ENCODE assay signal across 21 cellular contexts in the genomic region with DNA sequence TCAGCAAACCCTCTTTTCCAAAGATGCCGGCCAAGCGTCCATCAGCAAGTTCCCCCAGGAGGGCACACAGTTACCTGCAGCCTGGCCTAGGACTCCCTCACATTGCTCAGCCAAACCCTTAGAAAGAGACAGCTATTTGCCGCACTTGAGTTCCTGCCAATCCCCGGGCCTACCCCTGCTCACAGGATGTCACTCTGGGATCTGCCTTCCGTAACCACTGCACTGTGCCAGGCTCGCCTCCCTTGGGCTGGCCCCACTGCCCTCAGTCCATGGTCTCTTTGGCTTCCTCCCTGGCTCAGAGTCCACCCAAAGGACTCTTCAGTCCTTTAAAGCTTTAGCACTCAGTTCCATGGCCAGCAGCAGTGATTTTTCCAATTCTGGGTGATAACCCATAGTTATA.
"Had no signal": no experiment of that assay in that cellular context is flagged by ENCODE, and none has a peak within 500 bp of the region (broad histone marks: within the 10 kb centered on the region; RNA-seq: fewer than 3 reads in every experiment).

No MANE protein-coding gene starts in this region.

- H3K79me2 ChIP-seq: parathyroid adenoma had no signal

- H3K4me1 ChIP-seq: parathyroid adenoma, tibial nerve, uterus had no signal

- H3K27ac ChIP-seq: parathyroid adenoma, thoracic aorta, tibial nerve, upper lobe of left lung, uterus had no signal

- H3K27me3 ChIP-seq: tibial nerve, upper lobe of left lung, uterus had no signal

- H3K4me1 Mint-ChIP-seq: immature natural killer cell; mesothelial cell of epicardium; naive B cell; stimulated activated effector memory CD8-positive, alpha-beta T cell treated with anti-CD3 and anti-CD28 coated beads, Interleukin-12 subunit alpha, Interleukin-12 subunit beta, amount 100 ng/mL, for 72 hours had no signal

- DNase-seq: cortex of kidney; effector CD4-positive, alpha-beta T cell; hypothalamus; immature natural killer cell; mesenchymal stem cell; mucosa of descending colon; naive B cell; stimulated activated CD4-positive, alpha-beta T cell treated with anti-CD3 and anti-CD28 coated beads, Interleukin-2, amount 100 ng/mL, for 24 hours; stimulated activated CD4-positive, alpha-beta T cell treated with anti-CD3 and anti-CD28 coated beads, Interleukin-4, amount 100 ng/mL, for 24 hours; stimulated activated naive CD4-positive, alpha-beta T cell treated with Interleukin-2 at 50 U/mL for 16 hours; upper lobe of left lung; uterus had no signal

- ATAC-seq: mucosa of descending colon; sciatic nerve; stimulated activated effector memory CD8-positive, alpha-beta T cell treated with anti-CD3 and anti-CD28 coated beads, Interleukin-12 subunit alpha, Interleukin-12 subunit beta, amount 100 ng/mL, for 72 hours had no signal

- H3K9me3 ChIP-seq: mucosa of descending colon, thoracic aorta, uterus had no signal

- H3K9ac ChIP-seq: parathyroid adenoma had no signal

- H3K9me3 Mint-ChIP-seq: immature natural killer cell; natural killer cell treated with Interleukin-12 subunit alpha and Interleukin-12 subunit beta and Interleukin-15 and Interleukin-18, amount 100 ng/mL, for 72 hours had no signal

- H3K4me2 ChIP-seq: smooth muscle cell had no signal

- H3K4me3 Mint-ChIP-seq: immature natural killer cell; mesothelial cell of epicardium; natural killer cell treated with Interleukin-12 subunit alpha and Interleukin-12 subunit beta and Interleukin-15 and Interleukin-18, amount 100 ng/mL, for 72 hours; stimulated activated effector memory CD8-positive, alpha-beta T cell treated with anti-CD3 and anti-CD28 coated beads, Interleukin-12 subunit alpha, Interleukin-12 subunit beta, amount 100 ng/mL, for 72 hours had no signal

- H3K4me3 ChIP-seq: mucosa of descending colon, smooth muscle cell, thoracic aorta, tibial nerve, upper lobe of left lung, uterus had no signal

- H3K36me3 ChIP-seq: thoracic aorta, tibial nerve, upper lobe of left lung, uterus had no signal

- H2AFZ ChIP-seq: parathyroid adenoma had no signal

- H3K27ac Mint-ChIP-seq: immature natural killer cell; mesothelial cell of epicardium; natural killer cell treated with Interleukin-12 subunit alpha and Interleukin-12 subunit beta and Interleukin-15 and Interleukin-18, amount 100 ng/mL, for 72 hours; progenitor cell of endocrine pancreas; stimulated activated effector memory CD8-positive, alpha-beta T cell treated with anti-CD3 and anti-CD28 coated beads, Interleukin-12 subunit alpha, Interleukin-12 subunit beta, amount 100 ng/mL, for 72 hours had no signal
